ENCODE assay signal across 11 cellular contexts in the genomic region with DNA sequence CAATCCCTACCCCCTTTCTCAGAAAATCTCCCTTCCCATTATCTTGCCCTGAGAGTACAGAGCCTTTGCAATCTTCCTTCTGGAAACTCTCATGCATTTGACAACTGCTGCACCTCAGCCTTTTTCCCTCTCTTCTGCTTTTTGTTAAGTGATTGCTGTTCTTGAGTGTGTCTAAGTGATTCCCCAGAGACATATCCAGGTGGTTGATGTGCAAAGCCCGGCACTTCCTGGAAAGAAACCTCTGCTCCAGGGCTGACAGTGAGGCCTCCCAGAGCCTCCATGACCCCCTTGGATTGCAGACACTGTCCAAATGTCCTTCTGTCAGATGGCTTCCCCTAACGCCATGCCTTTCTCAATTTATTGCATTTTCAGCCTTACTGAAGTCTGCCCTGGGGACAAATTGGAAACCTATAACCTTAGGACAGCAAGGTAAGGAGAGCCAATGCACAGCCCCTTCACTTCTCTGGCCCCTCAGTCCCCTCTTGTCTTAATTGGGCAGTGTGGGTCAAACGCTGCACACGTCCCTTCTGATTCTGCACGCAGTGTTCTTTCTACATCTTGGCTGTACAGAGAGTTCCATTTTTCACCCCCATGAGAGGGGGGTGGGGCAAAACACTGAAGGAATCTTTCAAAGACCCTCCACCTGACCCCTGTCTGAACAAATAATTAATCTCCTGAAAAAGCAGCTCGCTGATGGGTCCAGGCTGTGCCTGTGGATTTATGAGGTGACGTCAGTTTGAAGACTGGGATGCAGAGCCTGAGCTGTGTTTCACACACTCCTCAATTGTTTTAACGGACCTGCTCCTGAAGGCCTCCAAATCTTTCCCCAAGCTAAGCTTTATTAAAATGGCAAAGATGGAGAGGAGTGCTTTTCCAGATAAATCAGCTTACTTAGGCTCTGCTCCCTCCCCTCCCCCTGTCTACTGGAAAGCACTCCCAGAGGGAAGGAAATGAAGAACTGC.
DNase-seq lines count a peak whose midpoint lies in the region; ATAC-seq and TF ChIP-seq lines count a peak whose summit lies in the region.
"Had no signal": no experiment of that assay in that cellular context is flagged by ENCODE, and none has a peak within 500 bp of the region (broad histone marks: within the 10 kb centered on the region; RNA-seq: fewer than 3 reads in every experiment).

No MANE protein-coding gene starts in this region.

- no peak overlapping the region for H3K27ac Mint-ChIP-seq in endodermal cell

- peaks cover 8% of the 10 kb centered on the region for H3K4me1 ChIP-seq in endodermal cell (ENCODE audit: control insufficient read depth, insufficient read depth, low read length)
- peaks cover 19% of the 10 kb centered on the region for H3K4me1 ChIP-seq in upper lobe of right lung
- H3K4me1 ChIP-seq in PC-3 (ENCODE audit: insufficient read depth, low read length) = no peaks in the 10 kb centered on the region
- H3K4me1 ChIP-seq: right lobe of liver had no signal

- peaks cover 54% of the 10 kb centered on the region for H3K27me3 Mint-ChIP-seq in endodermal cell (ENCODE audit: insufficient read depth)

- H3K4me1 Mint-ChIP-seq in endodermal cell = peaks cover 4% of the 10 kb centered on the region

- H3F3A ChIP-seq in neural cell (ENCODE audit: insufficient read depth, low read length, poor library complexity, severe bottlenecking) (no peaks in the 10 kb centered on the region), PC-3 (ENCODE audit: low read length, unreplicated experiment) (no peaks in the 10 kb centered on the region)

- H3K79me2 ChIP-seq in neural cell (replicated peaks; ENCODE audit: insufficient read depth, low read length) (no peaks in the 10 kb centered on the region), PC-3 (ENCODE audit: low read length) (no peaks in the 10 kb centered on the region)

- H3K4me3 Mint-ChIP-seq in endodermal cell = no peak overlapping the region

- BruUV-seq in PC-3 (replicated peaks; lab: Mats Ljungman, UMichigan) = no TSS peak

- no peak for TF ChIP-seq RAD21 in neural cell (conservative IDR thresholded peaks at IDR 0.05)

- H3K27ac ChIP-seq in endodermal cell (ENCODE audit: low read depth, low read length) (peak overlapping the region; percentile 6), neural cell (ENCODE audit: low read length) (peak overlapping the region; percentile 17), upper lobe of right lung (peak overlapping the region; percentile 68), PC-3 (ENCODE audit: low read length) (no peak overlapping the region)
- H3K27ac ChIP-seq: right lobe of liver had no signal

- CTCF ChIA-PET in PC-3 (lab: Charles Lee) = no interaction called here

- no peaks in the 10 kb centered on the region for H4K20me1 ChIP-seq in neural cell (ENCODE audit: insufficient read depth)
- H4K20me1 ChIP-seq in PC-3 (ENCODE audit: low read length) = no peaks in the 10 kb centered on the region

- H2AFZ ChIP-seq in neural cell (ENCODE audit: low read depth, low read length) (no peak overlapping the region), PC-3 (ENCODE audit: low read length) (no peak overlapping the region)

- H3K9me3 Mint-ChIP-seq in endodermal cell = no peaks in the 10 kb centered on the region

- no peak overlapping the region for H3K9ac ChIP-seq in endodermal cell (ENCODE audit: extremely low read depth, low read length, poor library complexity, severe bottlenecking)
- no peak overlapping the region for H3K9ac ChIP-seq in neural cell (ENCODE audit: low read length)
- no peak overlapping the region for H3K9ac ChIP-seq in PC-3 (ENCODE audit: low read length)

- 87 to 91% methylated on average over 4 to 8 of the region's 8 CpGs for WGBS in endodermal cell (ENCODE audit: insufficient coverage in 1 of 2, insufficient read length in 1 of 2), 2 experiments

- H3K9me2 ChIP-seq in neural cell (ENCODE audit: insufficient read depth, low read length) (no peaks in the 10 kb centered on the region), PC-3 (replicated peaks; ENCODE audit: low read length) (no peaks in the 10 kb centered on the region)

- H3K27me3 ChIP-seq in endodermal cell (ENCODE audit: control insufficient read depth, insufficient read depth, low read length, poor library complexity, severe bottlenecking) (peaks cover 30% of the 10 kb centered on the region), neural cell (ENCODE audit: insufficient read depth, low read depth, low read length) (no peaks in the 10 kb centered on the region), upper lobe of right lung (no peaks in the 10 kb centered on the region), PC-3 (ENCODE audit: low read length) (no peaks in the 10 kb centered on the region)
- H3K27me3 ChIP-seq: right lobe of liver had no signal

- H3K9me3 ChIP-seq in endodermal cell (ENCODE audit: control insufficient read depth, low read length) = no peaks in the 10 kb centered on the region
- H3K9me3 ChIP-seq in neural cell (ENCODE audit: low read length) = no peaks in the 10 kb centered on the region
- H3K9me3 ChIP-seq in upper lobe of right lung = no peaks in the 10 kb centered on the region
- H3K9me3 ChIP-seq in PC-3 (ENCODE audit: low read length) = no peaks in the 10 kb centered on the region
- H3K9me3 ChIP-seq: mucosa of descending colon, right lobe of liver had no signal

- H3K36me3 ChIP-seq in endodermal cell (ENCODE audit: control insufficient read depth, insufficient read depth, low read length) = no peaks in the 10 kb centered on the region
- H3K36me3 ChIP-seq in neural cell (ENCODE audit: insufficient read depth, low read length) = no peaks in the 10 kb centered on the region
- no peaks in the 10 kb centered on the region for H3K36me3 ChIP-seq in upper lobe of right lung
- H3K36me3 ChIP-seq in PC-3 (ENCODE audit: low read depth, low read length) = no peaks in the 10 kb centered on the region
- H3K36me3 ChIP-seq: right lobe of liver had no signal

- ATAC-seq in upper lobe of right lung = peak; percentile 56
- ATAC-seq in HG02763 (IDR thresholded peaks at IDR 0.05; ENCODE audit: unreplicated experiment) = no peak
- no peak for ATAC-seq in PC-3
- ATAC-seq: mucosa of descending colon had no signal

- peak overlapping the region; percentile 25 for H3K4me2 ChIP-seq in neural cell (ENCODE audit: low read length)
- no peak overlapping the region for H3K4me2 ChIP-seq in PC-3 (ENCODE audit: low read length)

- TF ChIP-seq CTCF in endodermal cell (conservative IDR thresholded peaks at IDR 0.05) = no peak
- TF ChIP-seq CTCF in neural cell (IDR thresholded peaks at IDR 0.05; ENCODE audit: poor library complexity, severe bottlenecking) = no peak
- TF ChIP-seq CTCF in upper lobe of right lung (IDR thresholded peaks at IDR 0.05) = no peak
- TF ChIP-seq CTCF in PC-3 (conservative IDR thresholded peaks at IDR 0.05; ENCODE audit: low read depth, low read length) = no peak

- no peak overlapping the region for H3K4me3 ChIP-seq in endodermal cell (ENCODE audit: low read length)
- H3K4me3 ChIP-seq in neural cell (ENCODE audit: low read length) = no peak overlapping the region
- H3K4me3 ChIP-seq in upper lobe of right lung = no peak overlapping the region
- H3K4me3 ChIP-seq in PC-3 (ENCODE audit: low read length) = no peak overlapping the region
- H3K4me3 ChIP-seq: mucosa of descending colon, right lobe of liver had no signal

- H3K36me3 Mint-ChIP-seq in endodermal cell (ENCODE audit: low read depth) = no peaks in the 10 kb centered on the region

- intact Hi-C loops in upper lobe of right lung (cut with DNase I) (no loop called here), PC-3 (cut with micrococcal nuclease) (no loop called here)

- TF ChIP-seq EP300 in neural cell (conservative IDR thresholded peaks at IDR 0.05; ENCODE audit: poor library complexity, severe bottlenecking) = no peak

- DNase-seq in NCI-H2107 treated with DMSO at 0.1 percent for 48 hours (lab: John Stamatoyannopoulos, UW; ENCODE audit: unreplicated experiment) (peak; percentile 21), NCI-H2107 (lab: John Stamatoyannopoulos, UW) (no peak), endodermal cell (no peak), upper lobe of right lung (no peak), PC-3 (no peak)
- DNase-seq in activated CD4-positive, alpha-beta T cell treated with anti-CD3 and anti-CD28 coated beads, Interleukin-2, amount 50 U/mL, for 48 hours = no peak
- DNase-seq: activated naive CD4-positive, alpha-beta T cell treated with anti-CD3 and anti-CD28 coated beads, Interleukin-2, amount 50 U/mL, for 16 hours; mucosa of descending colon; right lobe of liver had no signal

- POLR2A ChIA-PET in PC-3 (lab: Charles Lee; ENCODE audit: unreplicated experiment) = no interaction called here

TF ChIP-seq in neural cell, 6 proteins besides CTCF, POLR2A, EP300 and RAD21:
- no peak for TF ChIP-seq SMC3 (conservative IDR thresholded peaks at IDR 0.05; ENCODE audit: poor library complexity)
- no peak for TF ChIP-seq EZH2 (IDR thresholded peaks at IDR 0.05; ENCODE audit: borderline replicate concordance, insufficient read depth, low read length, poor library complexity, severe bottlenecking)
- TF ChIP-seq MXI1 (conservative IDR thresholded peaks at IDR 0.05; ENCODE audit: poor library complexity, severe bottlenecking) = no peak
- no peak for TF ChIP-seq TAF1 (IDR thresholded peaks at IDR 0.05; ENCODE audit: low read depth)
- TF ChIP-seq, protein P1, sequence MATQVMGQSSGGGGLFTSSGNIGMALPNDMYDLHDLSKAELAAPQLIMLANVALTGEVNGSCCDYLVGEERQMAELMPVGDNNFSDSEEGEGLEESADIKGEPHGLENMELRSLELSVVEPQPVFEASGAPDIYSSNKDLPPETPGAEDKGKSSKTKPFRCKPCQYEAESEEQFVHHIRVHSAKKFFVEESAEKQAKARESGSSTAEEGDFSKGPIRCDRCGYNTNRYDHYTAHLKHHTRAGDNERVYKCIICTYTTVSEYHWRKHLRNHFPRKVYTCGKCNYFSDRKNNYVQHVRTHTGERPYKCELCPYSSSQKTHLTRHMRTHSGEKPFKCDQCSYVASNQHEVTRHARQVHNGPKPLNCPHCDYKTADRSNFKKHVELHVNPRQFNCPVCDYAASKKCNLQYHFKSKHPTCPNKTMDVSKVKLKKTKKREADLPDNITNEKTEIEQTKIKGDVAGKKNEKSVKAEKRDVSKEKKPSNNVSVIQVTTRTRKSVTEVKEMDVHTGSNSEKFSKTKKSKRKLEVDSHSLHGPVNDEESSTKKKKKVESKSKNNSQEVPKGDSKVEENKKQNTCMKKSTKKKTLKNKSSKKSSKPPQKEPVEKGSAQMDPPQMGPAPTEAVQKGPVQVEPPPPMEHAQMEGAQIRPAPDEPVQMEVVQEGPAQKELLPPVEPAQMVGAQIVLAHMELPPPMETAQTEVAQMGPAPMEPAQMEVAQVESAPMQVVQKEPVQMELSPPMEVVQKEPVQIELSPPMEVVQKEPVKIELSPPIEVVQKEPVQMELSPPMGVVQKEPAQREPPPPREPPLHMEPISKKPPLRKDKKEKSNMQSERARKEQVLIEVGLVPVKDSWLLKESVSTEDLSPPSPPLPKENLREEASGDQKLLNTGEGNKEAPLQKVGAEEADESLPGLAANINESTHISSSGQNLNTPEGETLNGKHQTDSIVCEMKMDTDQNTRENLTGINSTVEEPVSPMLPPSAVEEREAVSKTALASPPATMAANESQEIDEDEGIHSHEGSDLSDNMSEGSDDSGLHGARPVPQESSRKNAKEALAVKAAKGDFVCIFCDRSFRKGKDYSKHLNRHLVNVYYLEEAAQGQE (IDR thresholded peaks at IDR 0.05; ENCODE audit: borderline replicate concordance) = no peak
- TF ChIP-seq POLR2AphosphoS5 (IDR thresholded peaks at IDR 0.05) = no peak
TF ChIP-seq in neural cell: peak in this region for 0.
